27 cellular contexts compared by ENCODE assay signal in the genomic region with DNA sequence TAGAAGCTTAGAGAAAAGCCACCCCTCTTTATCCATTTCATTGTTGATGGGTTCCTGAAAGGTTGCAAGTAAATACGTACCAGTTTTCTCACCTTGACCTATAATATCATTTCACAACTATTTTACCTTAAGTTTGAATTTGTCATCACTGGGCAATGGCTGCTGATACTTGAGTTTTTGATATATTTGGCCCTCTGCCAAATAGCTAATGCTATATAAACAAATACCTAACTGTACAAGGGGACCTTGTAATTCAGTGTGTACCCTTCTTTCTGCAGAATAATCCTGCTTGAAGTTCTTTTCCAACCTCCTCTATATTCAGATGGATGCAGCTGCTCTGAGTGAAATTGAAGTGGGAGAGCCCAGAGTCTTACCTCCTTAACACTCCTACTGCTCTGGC. TPM values are rescaled to one million over a fixed set of nuclear protein-coding genes. Genes with fewer than 3 reads are reported as not detected.
"Had no signal": no experiment of that assay in that cellular context is flagged by ENCODE, and none has a peak within 500 bp of the region (broad histone marks: within the 10 kb centered on the region; RNA-seq: fewer than 3 reads in every experiment).

No MANE protein-coding gene starts in this region.

- ATAC-seq: left cardiac atrium, lower lobe of right lung, natural killer cell had no signal

- DNase-seq: effector CD4-positive, alpha-beta T cell; endodermal cell; erythroblast; foreskin melanocyte; head of caudate nucleus; kidney; left cardiac atrium; left ventricle myocardium inferior; lower lobe of right lung; natural killer cell; ovary; sigmoid colon; stimulated activated naive CD4-positive, alpha-beta T cell; stomach; substantia nigra; transverse colon had no signal

RNA-seq across cellular contexts. Expression of gene CT47A1, which starts 42.9 kb away (rescaled TPM):
- total RNA-seq: dermis microvascular lymphatic vessel endothelial cell, endodermal cell, endothelial cell of umbilical vein, hepatocyte, kidney, left cardiac atrium, left ventricle myocardium inferior, lower lobe of right lung, mesothelial cell of epicardium, mucosa of gallbladder, myocyte, natural killer cell, neural crest cell, ovary, posterior vena cava, right atrium auricular region, sigmoid colon, stomach, thoracic aorta, transverse colon, ureter had no signal

RNA-seq across cellular contexts. Expression of gene CT47A2, which starts 47.7 kb away (rescaled TPM):
- total RNA-seq: dermis microvascular lymphatic vessel endothelial cell, endodermal cell, endothelial cell of umbilical vein, hepatocyte, kidney, left cardiac atrium, left ventricle myocardium inferior, lower lobe of right lung, mesothelial cell of epicardium, mucosa of gallbladder, myocyte, natural killer cell, neural crest cell, ovary, posterior vena cava, right atrium auricular region, sigmoid colon, stomach, thoracic aorta, transverse colon, ureter had no signal

RNA-seq across cellular contexts. Expression of gene CT47A3, which starts 52.6 kb away (rescaled TPM):
- total RNA-seq: dermis microvascular lymphatic vessel endothelial cell, endodermal cell, endothelial cell of umbilical vein, hepatocyte, kidney, left cardiac atrium, left ventricle myocardium inferior, lower lobe of right lung, mesothelial cell of epicardium, mucosa of gallbladder, myocyte, natural killer cell, neural crest cell, ovary, posterior vena cava, right atrium auricular region, sigmoid colon, stomach, thoracic aorta, transverse colon, ureter had no signal

RNA-seq across cellular contexts. Expression of gene CT47A4, which starts 57.4 kb away (rescaled TPM):
- total RNA-seq: dermis microvascular lymphatic vessel endothelial cell, endodermal cell, endothelial cell of umbilical vein, hepatocyte, kidney, left cardiac atrium, left ventricle myocardium inferior, lower lobe of right lung, mesothelial cell of epicardium, mucosa of gallbladder, myocyte, natural killer cell, neural crest cell, ovary, posterior vena cava, right atrium auricular region, sigmoid colon, stomach, thoracic aorta, transverse colon, ureter had no signal
